8 cellular contexts compared by ENCODE assay signal in genomic region chr3:46693038-46693896, GRCh38.
DNase-seq lines count a peak whose midpoint lies in the region; ATAC-seq and TF ChIP-seq lines count a peak whose summit lies in the region.

ALS2CL (minus strand) TSS chr3:46693679; CDS start chr3:46689440, 4,239 bp downstream.

- CTCF ChIA-PET in HEK293T (lab: Yijun Ruan, JAX), result interaction anchor here (1.3 kb wide), 1 partner anchor 9 kb away, joined by 4 read pairs; no protein-coding TSS in a partner anchor

- peaks cover 29% of the 10 kb centered on the region for H3K4me1 Mint-ChIP-seq in central memory CD8-positive, alpha-beta T cell

- POLR2A ChIA-PET in HEK293T (lab: Yijun Ruan, JAX), result no interaction called here

- H3K36me3 Mint-ChIP-seq in central memory CD8-positive, alpha-beta T cell (ENCODE audit: insufficient read depth), result no peaks in the 10 kb centered on the region

- peak; percentile 75 for ATAC-seq in central memory CD8-positive, alpha-beta T cell (replicated peaks; ENCODE audit: extremely low read depth, poor library complexity, severe bottlenecking)
- no peak for ATAC-seq in HG03354 (IDR thresholded peaks at IDR 0.05; ENCODE audit: poor library complexity, severe bottlenecking, unreplicated experiment)
- no peak for ATAC-seq in HG02763 (IDR thresholded peaks at IDR 0.05; ENCODE audit: unreplicated experiment)

- no peaks in the 10 kb centered on the region for H3K27me3 Mint-ChIP-seq in central memory CD8-positive, alpha-beta T cell

- peak within 1 kb of the TSS; percentile 70 for H3K4me3 Mint-ChIP-seq in central memory CD8-positive, alpha-beta T cell

- peak within 1 kb of the TSS; percentile 54 for H3K27ac ChIP-seq in layer of hippocampus (ENCODE audit: low read depth, low read length)

- DNase-seq in ACHN (peak; percentile 27), HEK293T (ENCODE audit: extremely low spot score) (peak; percentile 78)
- DNase-seq in activated CD4-positive, CD25-positive, alpha-beta regulatory T cell (lab: John Stamatoyannopoulos, UW), result peak; percentile 49 to 60 (median 54)
- peak; percentile 39 to 49 for DNase-seq in central memory CD8-positive, alpha-beta T cell (ENCODE audit: low spot score in 2 of 2)
- peak; percentile 69 for DNase-seq in stimulated activated CD4-positive, alpha-beta T cell treated with anti-CD3 and anti-CD28 coated beads, Interleukin-4, amount 100 ng/mL, for 1 hour

- no peak within 1 kb of the TSS for H3K27ac Mint-ChIP-seq in central memory CD8-positive, alpha-beta T cell (ENCODE audit: low read depth)

- in situ Hi-C loops in ACHN (cut with HindIII; ENCODE audit: low pct_ligation_motif_present, low pct_unique_long_range_greater_than_20kb, low sequenced_read_pairs), result no loop called here

- peaks cover 2% of the 10 kb centered on the region for H3K27me3 ChIP-seq in layer of hippocampus (ENCODE audit: control insufficient read depth, insufficient read depth, low read length)

- H3K9me3 Mint-ChIP-seq in central memory CD8-positive, alpha-beta T cell, result no peaks in the 10 kb centered on the region

TF ChIP-seq in HEK293T, 16 proteins besides CTCF, POLR2A, EP300 and RAD21:
- TF ChIP-seq L3MBTL2 (conservative IDR thresholded peaks at IDR 0.05) (peak; percentile 63), TARDBP (IDR thresholded peaks at IDR 0.05) (no peak), ZNF384 (IDR thresholded peaks at IDR 0.05) (no peak), LEF1 (IDR thresholded peaks at IDR 0.05; ENCODE audit: borderline replicate concordance) (no peak), CTBP1 (IDR thresholded peaks at IDR 0.05; ENCODE audit: borderline replicate concordance) (no peak)
TF ChIP-seq in HEK293T: peak in this region for 1.

Comparison
In these comparisons a context has a peak if more than half of its experiments do, and no peak if none do; other contexts are left out.
1. DNase-seq: peak in every context shown above with its lines; median percentile 78 in HEK293T; 69 in stimulated activated CD4-positive, alpha-beta T cell treated with anti-CD3 and anti-CD28 coated beads, Interleukin-4, amount 100 ng/mL, for 1 hour; 54 in activated CD4-positive, CD25-positive, alpha-beta regulatory T cell; 44 in central memory CD8-positive, alpha-beta T cell; 27 in ACHN.